In the genomic region with DNA sequence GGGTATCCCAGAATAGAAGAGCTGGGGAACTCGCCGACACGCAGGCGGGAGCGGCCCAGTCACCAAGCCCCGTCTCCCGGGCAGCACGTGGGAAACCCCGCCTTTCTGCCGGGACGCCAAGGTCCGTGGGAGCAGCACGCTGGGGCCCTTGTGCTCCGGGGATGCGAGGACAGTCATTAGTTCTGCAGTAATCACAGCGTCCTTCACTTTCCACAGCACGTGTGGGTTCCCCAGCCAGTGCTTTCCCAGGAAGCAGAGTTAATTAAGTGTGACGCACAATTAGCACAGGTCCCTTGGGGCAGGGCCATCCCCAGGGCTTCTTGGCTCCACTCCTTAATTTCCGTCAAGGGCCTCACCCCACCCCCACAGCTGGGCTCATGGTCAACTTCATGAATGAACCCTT, we compare ENCODE assay signal across 1 cellular context.
TF ChIP-seq lines count a peak whose summit lies in the region.

No MANE protein-coding gene starts in this region.

TF ChIP-seq in WTC11, 78 proteins besides CTCF, POLR2A, EP300 and RAD21 (continued from another document):
- no peak for TF ChIP-seq EMX1 (CRISPR knock-in tag; IDR thresholded peaks at IDR 0.05)
- TF ChIP-seq SP1 (CRISPR knock-in tag; conservative IDR thresholded peaks at IDR 0.05): no peak
- TF ChIP-seq, protein P1, sequence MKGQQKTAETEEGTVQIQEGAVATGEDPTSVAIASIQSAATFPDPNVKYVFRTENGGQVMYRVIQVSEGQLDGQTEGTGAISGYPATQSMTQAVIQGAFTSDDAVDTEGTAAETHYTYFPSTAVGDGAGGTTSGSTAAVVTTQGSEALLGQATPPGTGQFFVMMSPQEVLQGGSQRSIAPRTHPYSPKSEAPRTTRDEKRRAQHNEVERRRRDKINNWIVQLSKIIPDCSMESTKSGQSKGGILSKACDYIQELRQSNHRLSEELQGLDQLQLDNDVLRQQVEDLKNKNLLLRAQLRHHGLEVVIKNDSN (CRISPR knock-in tag; IDR thresholded peaks at IDR 0.05): no peak
- TF ChIP-seq, protein P2, sequence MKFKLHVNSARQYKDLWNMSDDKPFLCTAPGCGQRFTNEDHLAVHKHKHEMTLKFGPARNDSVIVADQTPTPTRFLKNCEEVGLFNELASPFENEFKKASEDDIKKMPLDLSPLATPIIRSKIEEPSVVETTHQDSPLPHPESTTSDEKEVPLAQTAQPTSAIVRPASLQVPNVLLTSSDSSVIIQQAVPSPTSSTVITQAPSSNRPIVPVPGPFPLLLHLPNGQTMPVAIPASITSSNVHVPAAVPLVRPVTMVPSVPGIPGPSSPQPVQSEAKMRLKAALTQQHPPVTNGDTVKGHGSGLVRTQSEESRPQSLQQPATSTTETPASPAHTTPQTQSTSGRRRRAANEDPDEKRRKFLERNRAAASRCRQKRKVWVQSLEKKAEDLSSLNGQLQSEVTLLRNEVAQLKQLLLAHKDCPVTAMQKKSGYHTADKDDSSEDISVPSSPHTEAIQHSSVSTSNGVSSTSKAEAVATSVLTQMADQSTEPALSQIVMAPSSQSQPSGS (CRISPR knock-in tag; IDR thresholded peaks at IDR 0.05; ENCODE audit: borderline replicate concordance, low read depth): no peak
- TF ChIP-seq TEAD1 (CRISPR knock-in tag; IDR thresholded peaks at IDR 0.05): no peak
